1 cellular context compared by ENCODE assay signal in the genomic region with DNA sequence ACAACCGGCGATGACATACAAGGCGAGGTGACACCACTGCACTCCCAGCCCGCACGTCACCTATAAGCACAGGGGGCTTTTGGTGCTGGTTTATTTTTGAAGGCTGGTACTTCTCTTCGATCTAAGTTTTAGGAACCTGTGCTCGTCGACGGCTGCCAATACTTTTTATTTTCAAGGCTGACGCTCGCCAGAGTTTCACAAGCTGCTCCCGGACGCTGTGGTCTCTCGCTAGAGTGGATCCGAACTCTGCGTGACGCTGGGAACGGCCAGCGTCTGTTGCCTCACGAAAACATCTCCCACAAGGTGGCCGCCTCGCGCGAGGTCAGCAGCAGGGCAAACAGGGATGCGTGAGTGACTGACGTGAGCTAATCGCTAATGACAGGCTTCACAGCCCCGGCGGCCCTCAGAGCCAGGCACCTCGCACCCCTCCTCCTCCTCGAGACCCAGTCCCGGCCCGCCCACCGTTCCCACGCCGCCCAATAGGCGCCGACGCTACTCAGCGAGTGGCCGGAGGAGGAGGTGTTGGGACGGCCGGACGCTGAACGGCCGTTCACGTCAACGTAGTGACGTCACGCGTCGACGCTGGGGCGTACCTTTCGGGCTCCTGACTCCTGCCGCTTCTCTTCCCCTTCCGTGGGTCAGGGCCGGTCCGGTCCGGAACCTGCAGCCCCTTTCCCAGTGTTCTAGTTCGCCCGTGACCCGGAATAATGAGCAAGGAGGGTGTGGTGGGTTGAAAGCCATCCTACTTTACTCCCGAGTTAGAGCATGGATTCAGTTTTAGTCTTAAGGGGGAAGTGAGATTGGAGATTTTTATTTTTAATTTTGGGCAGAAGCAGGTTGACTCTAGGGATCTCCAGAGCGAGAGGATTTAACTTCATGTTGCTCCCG.
TF ChIP-seq lines count a peak whose summit lies in the region.

A gene (plus strand): TSS at position 621 of the 888 bp plus-strand sequence. CDS start 15,351 bp downstream, outside the sequence.

TF ChIP-seq in HepG2, 621 proteins besides CTCF, POLR2A, EP300 and RAD21 (continued from another document and continues in another):
- TF ChIP-seq, protein P1, sequence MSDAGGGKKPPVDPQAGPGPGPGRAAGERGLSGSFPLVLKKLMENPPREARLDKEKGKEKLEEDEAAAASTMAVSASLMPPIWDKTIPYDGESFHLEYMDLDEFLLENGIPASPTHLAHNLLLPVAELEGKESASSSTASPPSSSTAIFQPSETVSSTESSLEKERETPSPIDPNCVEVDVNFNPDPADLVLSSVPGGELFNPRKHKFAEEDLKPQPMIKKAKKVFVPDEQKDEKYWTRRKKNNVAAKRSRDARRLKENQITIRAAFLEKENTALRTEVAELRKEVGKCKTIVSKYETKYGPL (CRISPR knock-in tag; IDR thresholded peaks at IDR 0.05), result no peak
- TF ChIP-seq, protein P2, sequence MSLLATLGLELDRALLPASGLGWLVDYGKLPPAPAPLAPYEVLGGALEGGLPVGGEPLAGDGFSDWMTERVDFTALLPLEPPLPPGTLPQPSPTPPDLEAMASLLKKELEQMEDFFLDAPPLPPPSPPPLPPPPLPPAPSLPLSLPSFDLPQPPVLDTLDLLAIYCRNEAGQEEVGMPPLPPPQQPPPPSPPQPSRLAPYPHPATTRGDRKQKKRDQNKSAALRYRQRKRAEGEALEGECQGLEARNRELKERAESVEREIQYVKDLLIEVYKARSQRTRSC (CRISPR knock-in tag; IDR thresholded peaks at IDR 0.05; ENCODE audit: low read depth), result peak; percentile 23; the same call in 1 of the 2 replicates
- TF ChIP-seq ZNF282 (IDR thresholded peaks at IDR 0.05; ENCODE audit: partially characterized antibody) (no peak), SRSF9 (IDR thresholded peaks at IDR 0.05; ENCODE audit: borderline replicate concordance, insufficient read depth, low read depth, low read length, poor library complexity, severe bottlenecking) (no peak), POLR2AphosphoS5 (IDR thresholded peaks at IDR 0.05; ENCODE audit: low read depth, low read length) (peak; percentile 93), ZNF75D (CRISPR knock-in tag; IDR thresholded peaks at IDR 0.05; ENCODE audit: borderline replicate concordance) (no peak), RBAK (CRISPR knock-in tag; IDR thresholded peaks at IDR 0.05) (no peak), ETV5 (CRISPR knock-in tag; IDR thresholded peaks at IDR 0.05; ENCODE audit: borderline replicate concordance) (peak; percentile 20; the same call in 1 of the 2 replicates), SRY (CRISPR knock-in tag; IDR thresholded peaks at IDR 0.05) (no peak), NRL (CRISPR knock-in tag; IDR thresholded peaks at IDR 0.05; ENCODE audit: borderline replicate concordance) (peak; percentile 61; the same call in 1 of the 2 replicates), ZNF335 (CRISPR knock-in tag; IDR thresholded peaks at IDR 0.05) (peak; percentile 60; the same call in 1 of the 2 replicates), ZNF547 (CRISPR knock-in tag; IDR thresholded peaks at IDR 0.05) (peak; percentile 65; the same call in 1 of the 2 replicates), FOXM1 (CRISPR knock-in tag; IDR thresholded peaks at IDR 0.05) (no peak), MED1 (CRISPR knock-in tag; IDR thresholded peaks at IDR 0.05) (peak; percentile 63), ZNF17 (CRISPR knock-in tag; IDR thresholded peaks at IDR 0.05) (no peak), ZNF34 (CRISPR knock-in tag; IDR thresholded peaks at IDR 0.05; ENCODE audit: borderline replicate concordance) (0 out of 2 replicates have a peak, but pooled peaks have one; percentile 65), CC2D1A (CRISPR knock-in tag; IDR thresholded peaks at IDR 0.05) (no peak), KLF15 (CRISPR knock-in tag; IDR thresholded peaks at IDR 0.05; ENCODE audit: borderline replicate concordance) (no peak)
- TF ChIP-seq, protein P3, sequence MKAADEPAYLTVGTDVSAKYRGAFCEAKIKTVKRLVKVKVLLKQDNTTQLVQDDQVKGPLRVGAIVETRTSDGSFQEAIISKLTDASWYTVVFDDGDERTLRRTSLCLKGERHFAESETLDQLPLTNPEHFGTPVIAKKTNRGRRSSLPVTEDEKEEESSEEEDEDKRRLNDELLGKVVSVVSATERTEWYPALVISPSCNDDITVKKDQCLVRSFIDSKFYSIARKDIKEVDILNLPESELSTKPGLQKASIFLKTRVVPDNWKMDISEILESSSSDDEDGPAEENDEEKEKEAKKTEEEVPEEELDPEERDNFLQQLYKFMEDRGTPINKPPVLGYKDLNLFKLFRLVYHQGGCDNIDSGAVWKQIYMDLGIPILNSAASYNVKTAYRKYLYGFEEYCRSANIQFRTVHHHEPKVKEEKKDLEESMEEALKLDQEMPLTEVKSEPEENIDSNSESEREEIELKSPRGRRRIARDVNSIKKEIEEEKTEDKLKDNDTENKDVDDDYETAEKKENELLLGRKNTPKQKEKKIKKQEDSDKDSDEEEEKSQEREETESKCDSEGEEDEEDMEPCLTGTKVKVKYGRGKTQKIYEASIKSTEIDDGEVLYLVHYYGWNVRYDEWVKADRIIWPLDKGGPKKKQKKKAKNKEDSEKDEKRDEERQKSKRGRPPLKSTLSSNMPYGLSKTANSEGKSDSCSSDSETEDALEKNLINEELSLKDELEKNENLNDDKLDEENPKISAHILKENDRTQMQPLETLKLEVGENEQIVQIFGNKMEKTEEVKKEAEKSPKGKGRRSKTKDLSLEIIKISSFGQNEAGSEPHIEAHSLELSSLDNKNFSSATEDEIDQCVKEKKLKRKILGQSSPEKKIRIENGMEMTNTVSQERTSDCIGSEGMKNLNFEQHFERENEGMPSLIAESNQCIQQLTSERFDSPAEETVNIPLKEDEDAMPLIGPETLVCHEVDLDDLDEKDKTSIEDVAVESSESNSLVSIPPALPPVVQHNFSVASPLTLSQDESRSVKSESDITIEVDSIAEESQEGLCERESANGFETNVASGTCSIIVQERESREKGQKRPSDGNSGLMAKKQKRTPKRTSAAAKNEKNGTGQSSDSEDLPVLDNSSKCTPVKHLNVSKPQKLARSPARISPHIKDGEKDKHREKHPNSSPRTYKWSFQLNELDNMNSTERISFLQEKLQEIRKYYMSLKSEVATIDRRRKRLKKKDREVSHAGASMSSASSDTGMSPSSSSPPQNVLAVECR (CRISPR knock-in tag; IDR thresholded peaks at IDR 0.05; ENCODE audit: borderline replicate concordance), result peak; percentile 79
- TF ChIP-seq, protein P4, sequence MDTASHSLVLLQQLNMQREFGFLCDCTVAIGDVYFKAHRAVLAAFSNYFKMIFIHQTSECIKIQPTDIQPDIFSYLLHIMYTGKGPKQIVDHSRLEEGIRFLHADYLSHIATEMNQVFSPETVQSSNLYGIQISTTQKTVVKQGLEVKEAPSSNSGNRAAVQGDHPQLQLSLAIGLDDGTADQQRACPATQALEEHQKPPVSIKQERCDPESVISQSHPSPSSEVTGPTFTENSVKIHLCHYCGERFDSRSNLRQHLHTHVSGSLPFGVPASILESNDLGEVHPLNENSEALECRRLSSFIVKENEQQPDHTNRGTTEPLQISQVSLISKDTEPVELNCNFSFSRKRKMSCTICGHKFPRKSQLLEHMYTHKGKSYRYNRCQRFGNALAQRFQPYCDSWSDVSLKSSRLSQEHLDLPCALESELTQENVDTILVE (CRISPR knock-in tag; IDR thresholded peaks at IDR 0.05), result peak; percentile 44; the same call in 1 of the 2 replicates
- TF ChIP-seq, protein P5, sequence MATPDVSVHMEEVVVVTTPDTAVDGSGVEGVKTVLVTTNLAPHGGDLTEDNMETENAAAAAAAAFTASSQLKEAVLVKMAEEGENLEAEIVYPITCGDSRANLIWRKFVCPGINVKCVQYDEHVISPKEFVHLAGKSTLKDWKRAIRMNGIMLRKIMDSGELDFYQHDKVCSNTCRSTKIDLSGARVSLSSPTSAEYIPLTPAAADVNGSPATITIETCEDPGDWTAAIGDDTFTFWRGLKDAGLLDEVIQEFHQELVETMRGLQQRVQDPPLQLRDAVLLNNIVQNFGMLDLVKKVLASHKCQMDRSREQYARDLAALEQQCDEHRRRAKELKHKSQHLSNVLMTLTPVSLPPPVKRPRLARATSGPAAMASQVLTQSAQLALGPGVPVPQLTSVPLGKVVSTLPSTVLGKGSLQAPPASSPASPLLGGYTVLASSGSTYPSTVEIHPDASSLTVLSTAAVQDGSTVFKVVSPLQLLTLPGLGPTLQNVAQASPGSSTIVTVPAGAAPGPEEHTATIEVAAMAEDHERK (CRISPR knock-in tag; IDR thresholded peaks at IDR 0.05; ENCODE audit: low read depth), result peak; percentile 99
- TF ChIP-seq, protein P6, sequence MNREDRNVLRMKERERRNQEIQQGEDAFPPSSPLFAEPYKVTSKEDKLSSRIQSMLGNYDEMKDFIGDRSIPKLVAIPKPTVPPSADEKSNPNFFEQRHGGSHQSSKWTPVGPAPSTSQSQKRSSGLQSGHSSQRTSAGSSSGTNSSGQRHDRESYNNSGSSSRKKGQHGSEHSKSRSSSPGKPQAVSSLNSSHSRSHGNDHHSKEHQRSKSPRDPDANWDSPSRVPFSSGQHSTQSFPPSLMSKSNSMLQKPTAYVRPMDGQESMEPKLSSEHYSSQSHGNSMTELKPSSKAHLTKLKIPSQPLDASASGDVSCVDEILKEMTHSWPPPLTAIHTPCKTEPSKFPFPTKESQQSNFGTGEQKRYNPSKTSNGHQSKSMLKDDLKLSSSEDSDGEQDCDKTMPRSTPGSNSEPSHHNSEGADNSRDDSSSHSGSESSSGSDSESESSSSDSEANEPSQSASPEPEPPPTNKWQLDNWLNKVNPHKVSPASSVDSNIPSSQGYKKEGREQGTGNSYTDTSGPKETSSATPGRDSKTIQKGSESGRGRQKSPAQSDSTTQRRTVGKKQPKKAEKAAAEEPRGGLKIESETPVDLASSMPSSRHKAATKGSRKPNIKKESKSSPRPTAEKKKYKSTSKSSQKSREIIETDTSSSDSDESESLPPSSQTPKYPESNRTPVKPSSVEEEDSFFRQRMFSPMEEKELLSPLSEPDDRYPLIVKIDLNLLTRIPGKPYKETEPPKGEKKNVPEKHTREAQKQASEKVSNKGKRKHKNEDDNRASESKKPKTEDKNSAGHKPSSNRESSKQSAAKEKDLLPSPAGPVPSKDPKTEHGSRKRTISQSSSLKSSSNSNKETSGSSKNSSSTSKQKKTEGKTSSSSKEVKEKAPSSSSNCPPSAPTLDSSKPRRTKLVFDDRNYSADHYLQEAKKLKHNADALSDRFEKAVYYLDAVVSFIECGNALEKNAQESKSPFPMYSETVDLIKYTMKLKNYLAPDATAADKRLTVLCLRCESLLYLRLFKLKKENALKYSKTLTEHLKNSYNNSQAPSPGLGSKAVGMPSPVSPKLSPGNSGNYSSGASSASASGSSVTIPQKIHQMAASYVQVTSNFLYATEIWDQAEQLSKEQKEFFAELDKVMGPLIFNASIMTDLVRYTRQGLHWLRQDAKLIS (CRISPR knock-in tag; IDR thresholded peaks at IDR 0.05), result 0 out of 2 replicates have a peak, but pooled peaks have one; percentile 31
- TF ChIP-seq, protein P7, sequence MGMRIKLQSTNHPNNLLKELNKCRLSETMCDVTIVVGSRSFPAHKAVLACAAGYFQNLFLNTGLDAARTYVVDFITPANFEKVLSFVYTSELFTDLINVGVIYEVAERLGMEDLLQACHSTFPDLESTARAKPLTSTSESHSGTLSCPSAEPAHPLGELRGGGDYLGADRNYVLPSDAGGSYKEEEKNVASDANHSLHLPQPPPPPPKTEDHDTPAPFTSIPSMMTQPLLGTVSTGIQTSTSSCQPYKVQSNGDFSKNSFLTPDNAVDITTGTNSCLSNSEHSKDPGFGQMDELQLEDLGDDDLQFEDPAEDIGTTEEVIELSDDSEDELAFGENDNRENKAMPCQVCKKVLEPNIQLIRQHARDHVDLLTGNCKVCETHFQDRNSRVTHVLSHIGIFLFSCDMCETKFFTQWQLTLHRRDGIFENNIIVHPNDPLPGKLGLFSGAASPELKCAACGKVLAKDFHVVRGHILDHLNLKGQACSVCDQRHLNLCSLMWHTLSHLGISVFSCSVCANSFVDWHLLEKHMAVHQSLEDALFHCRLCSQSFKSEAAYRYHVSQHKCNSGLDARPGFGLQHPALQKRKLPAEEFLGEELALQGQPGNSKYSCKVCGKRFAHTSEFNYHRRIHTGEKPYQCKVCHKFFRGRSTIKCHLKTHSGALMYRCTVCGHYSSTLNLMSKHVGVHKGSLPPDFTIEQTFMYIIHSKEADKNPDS (CRISPR knock-in tag; IDR thresholded peaks at IDR 0.05), result 0 out of 2 replicates have a peak, but pooled peaks have one; percentile 25
- TF ChIP-seq, protein P8, sequence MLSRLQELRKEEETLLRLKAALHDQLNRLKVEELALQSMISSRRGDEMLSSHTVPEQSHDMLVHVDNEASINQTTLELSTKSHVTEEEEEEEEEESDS (CRISPR knock-in tag; IDR thresholded peaks at IDR 0.05; ENCODE audit: borderline replicate concordance), result peak; percentile 64; the same call in 1 of the 2 replicates
- TF ChIP-seq, protein P9, sequence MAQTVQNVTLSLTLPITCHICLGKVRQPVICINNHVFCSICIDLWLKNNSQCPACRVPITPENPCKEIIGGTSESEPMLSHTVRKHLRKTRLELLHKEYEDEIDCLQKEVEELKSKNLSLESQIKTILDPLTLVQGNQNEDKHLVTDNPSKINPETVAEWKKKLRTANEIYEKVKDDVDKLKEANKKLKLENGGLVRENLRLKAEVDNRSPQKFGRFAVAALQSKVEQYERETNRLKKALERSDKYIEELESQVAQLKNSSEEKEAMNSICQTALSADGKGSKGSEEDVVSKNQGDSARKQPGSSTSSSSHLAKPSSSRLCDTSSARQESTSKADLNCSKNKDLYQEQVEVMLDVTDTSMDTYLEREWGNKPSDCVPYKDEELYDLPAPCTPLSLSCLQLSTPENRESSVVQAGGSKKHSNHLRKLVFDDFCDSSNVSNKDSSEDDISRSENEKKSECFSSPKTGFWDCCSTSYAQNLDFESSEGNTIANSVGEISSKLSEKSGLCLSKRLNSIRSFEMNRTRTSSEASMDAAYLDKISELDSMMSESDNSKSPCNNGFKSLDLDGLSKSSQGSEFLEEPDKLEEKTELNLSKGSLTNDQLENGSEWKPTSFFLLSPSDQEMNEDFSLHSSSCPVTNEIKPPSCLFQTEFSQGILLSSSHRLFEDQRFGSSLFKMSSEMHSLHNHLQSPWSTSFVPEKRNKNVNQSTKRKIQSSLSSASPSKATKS (CRISPR knock-in tag; IDR thresholded peaks at IDR 0.05), result no peak
- TF ChIP-seq, protein P10, sequence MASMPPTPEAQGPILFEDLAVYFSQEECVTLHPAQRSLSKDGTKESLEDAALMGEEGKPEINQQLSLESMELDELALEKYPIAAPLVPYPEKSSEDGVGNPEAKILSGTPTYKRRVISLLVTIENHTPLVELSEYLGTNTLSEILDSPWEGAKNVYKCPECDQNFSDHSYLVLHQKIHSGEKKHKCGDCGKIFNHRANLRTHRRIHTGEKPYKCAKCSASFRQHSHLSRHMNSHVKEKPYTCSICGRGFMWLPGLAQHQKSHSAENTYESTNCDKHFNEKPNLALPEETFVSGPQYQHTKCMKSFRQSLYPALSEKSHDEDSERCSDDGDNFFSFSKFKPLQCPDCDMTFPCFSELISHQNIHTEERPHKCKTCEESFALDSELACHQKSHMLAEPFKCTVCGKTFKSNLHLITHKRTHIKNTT (CRISPR knock-in tag; IDR thresholded peaks at IDR 0.05), result no peak
- TF ChIP-seq, protein P11, sequence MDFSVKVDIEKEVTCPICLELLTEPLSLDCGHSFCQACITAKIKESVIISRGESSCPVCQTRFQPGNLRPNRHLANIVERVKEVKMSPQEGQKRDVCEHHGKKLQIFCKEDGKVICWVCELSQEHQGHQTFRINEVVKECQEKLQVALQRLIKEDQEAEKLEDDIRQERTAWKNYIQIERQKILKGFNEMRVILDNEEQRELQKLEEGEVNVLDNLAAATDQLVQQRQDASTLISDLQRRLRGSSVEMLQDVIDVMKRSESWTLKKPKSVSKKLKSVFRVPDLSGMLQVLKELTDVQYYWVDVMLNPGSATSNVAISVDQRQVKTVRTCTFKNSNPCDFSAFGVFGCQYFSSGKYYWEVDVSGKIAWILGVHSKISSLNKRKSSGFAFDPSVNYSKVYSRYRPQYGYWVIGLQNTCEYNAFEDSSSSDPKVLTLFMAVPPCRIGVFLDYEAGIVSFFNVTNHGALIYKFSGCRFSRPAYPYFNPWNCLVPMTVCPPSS (IDR thresholded peaks at IDR 0.05), result no peak
